In genomic region chrX:103687073-103687695, GRCh38 we compare ENCODE assay signal across 8 cellular contexts. TPM values are rescaled to one million over a fixed set of nuclear protein-coding genes. Genes with fewer than 3 reads are reported as not detected.
DNase-seq lines count a peak whose midpoint lies in the region; ATAC-seq and TF ChIP-seq lines count a peak whose summit lies in the region.

No MANE protein-coding gene starts in this region.

- DNase-seq in DMS 273 treated with DMSO at 0.1 percent for 48 hours (lab: John Stamatoyannopoulos, UW) (peak; percentile 76), HUDEP-2 (lab: John Stamatoyannopoulos, UW; ENCODE audit: unreplicated experiment in 76 of 76) (peak in 74 of 76 experiments; percentile 5 to 89 (median 67)), fibroblast of the conjunctiva (ENCODE audit: low read depth) (peak; percentile 55)
- peak; percentile 87 to 88 for DNase-seq in activated T-cell treated with anti-CD3 and anti-CD28 coated beads, Interleukin-2, amount 50 U/mL, for 72 hours
- peak; percentile 80 to 86 for DNase-seq in stimulated activated naive CD8-positive, alpha-beta T cell treated with anti-CD3 and anti-CD28 coated beads, Interleukin-15, amount 100 ng/mL, for 72 hours

- no peaks in the 10 kb centered on the region for H3K9me2 ChIP-seq in neural cell (ENCODE audit: insufficient read depth, low read length)

- no peaks in the 10 kb centered on the region for H3K9me3 ChIP-seq in OCI-LY3 (ENCODE audit: insufficient read depth, low read length)
- no peaks in the 10 kb centered on the region for H3K9me3 ChIP-seq in neural cell (ENCODE audit: low read length)

- H3K36me3 ChIP-seq in OCI-LY3 (replicated peaks; ENCODE audit: low read depth, low read length), result peaks cover 22% of the 10 kb centered on the region
- H3K36me3 ChIP-seq in neural cell (ENCODE audit: insufficient read depth, low read length), result no peaks in the 10 kb centered on the region

- peak overlapping the region; percentile 47 for H3K4me2 ChIP-seq in OCI-LY3 (ENCODE audit: low read length)
- H3K4me2 ChIP-seq in neural cell (ENCODE audit: low read length), result peak overlapping the region; percentile 48

- H3K4me3 ChIP-seq in OCI-LY3 (ENCODE audit: low read length), result peak overlapping the region; percentile 84
- H3K4me3 ChIP-seq in neural cell (ENCODE audit: low read length), result peak overlapping the region; percentile 73

- H4K20me1 ChIP-seq in OCI-LY3 (ENCODE audit: insufficient read depth, low read length), result 0 out of 2 replicates have a peak, but pooled peaks cover 5% of the 10 kb centered on the region
- H4K20me1 ChIP-seq in neural cell (ENCODE audit: insufficient read depth), result no peaks in the 10 kb centered on the region

- peak; percentile 31; the same call in 1 of the 2 replicates for TF ChIP-seq CTCF in OCI-LY3 (IDR thresholded peaks at IDR 0.05; ENCODE audit: low read depth, low read length)
- TF ChIP-seq CTCF in neural cell (IDR thresholded peaks at IDR 0.05; ENCODE audit: poor library complexity, severe bottlenecking), result peak; percentile 65

- ATAC-seq in GM21390 (IDR thresholded peaks at IDR 0.05; ENCODE audit: unreplicated experiment), result peak; percentile 49
- peak; percentile 69 to 74 for ATAC-seq in activated T-cell treated with anti-CD3 and anti-CD28 coated beads, Interleukin-2, amount 50 U/mL, for 72 hours (replicated peaks in 1 of 2)
- ATAC-seq in stimulated activated naive CD8-positive, alpha-beta T cell treated with anti-CD3 and anti-CD28 coated beads, Interleukin-15, amount 100 ng/mL, for 72 hours, result peak; percentile 78

- H3K36me3 Mint-ChIP-seq in activated T-cell treated with anti-CD3 and anti-CD28 coated beads, Interleukin-2, amount 50 U/mL, for 72 hours (ENCODE audit: insufficient read depth in 2 of 2), result peaks cover 4 to 7% of the 10 kb centered on the region in 2 donors

- H3K27me3 ChIP-seq in OCI-LY3 (ENCODE audit: low read depth, low read length) (no peaks in the 10 kb centered on the region), neural cell (ENCODE audit: insufficient read depth, low read depth, low read length) (no peaks in the 10 kb centered on the region)

- H3K9ac ChIP-seq in OCI-LY3 (ENCODE audit: low read length) (peak overlapping the region; percentile 98), neural cell (ENCODE audit: low read length) (peak overlapping the region; percentile 86)

- H3K4me3 Mint-ChIP-seq in activated T-cell treated with anti-CD3 and anti-CD28 coated beads, Interleukin-2, amount 50 U/mL, for 72 hours, result no peak overlapping the region
- H3K4me3 Mint-ChIP-seq in stimulated activated naive CD8-positive, alpha-beta T cell treated with anti-CD3 and anti-CD28 coated beads, Interleukin-15, amount 100 ng/mL, for 72 hours, result no peak overlapping the region

- no peak overlapping the region for H3K27ac Mint-ChIP-seq in activated T-cell treated with anti-CD3 and anti-CD28 coated beads, Interleukin-2, amount 50 U/mL, for 72 hours
- H3K27ac Mint-ChIP-seq in stimulated activated naive CD8-positive, alpha-beta T cell treated with anti-CD3 and anti-CD28 coated beads, Interleukin-15, amount 100 ng/mL, for 72 hours, result no peak overlapping the region

- H2AFZ ChIP-seq in OCI-LY3 (ENCODE audit: low read depth, low read length) (peak overlapping the region; percentile 93), neural cell (ENCODE audit: low read depth, low read length) (peak overlapping the region; percentile 56)

- H3K4me1 Mint-ChIP-seq in activated T-cell treated with anti-CD3 and anti-CD28 coated beads, Interleukin-2, amount 50 U/mL, for 72 hours (ENCODE audit: low read depth), result peaks cover 6% of the 10 kb centered on the region
- peaks cover 6% of the 10 kb centered on the region for H3K4me1 Mint-ChIP-seq in stimulated activated naive CD8-positive, alpha-beta T cell treated with anti-CD3 and anti-CD28 coated beads, Interleukin-15, amount 100 ng/mL, for 72 hours

- H3K27ac ChIP-seq in OCI-LY3 (ENCODE audit: low read length), result peak overlapping the region; percentile 86
- peak overlapping the region; percentile 96 for H3K27ac ChIP-seq in neural cell (ENCODE audit: low read length)

- peaks cover 14% of the 10 kb centered on the region for H3K4me1 ChIP-seq in OCI-LY3 (ENCODE audit: low read length)

- peak; percentile 12 for TF ChIP-seq EP300 in neural cell (conservative IDR thresholded peaks at IDR 0.05; ENCODE audit: poor library complexity, severe bottlenecking)

- H3K27me3 Mint-ChIP-seq in activated T-cell treated with anti-CD3 and anti-CD28 coated beads, Interleukin-2, amount 50 U/mL, for 72 hours (ENCODE audit: low read depth), result peaks cover 12% of the 10 kb centered on the region
- no peaks in the 10 kb centered on the region for H3K27me3 Mint-ChIP-seq in stimulated activated naive CD8-positive, alpha-beta T cell treated with anti-CD3 and anti-CD28 coated beads, Interleukin-15, amount 100 ng/mL, for 72 hours

- H3K9me3 Mint-ChIP-seq in activated T-cell treated with anti-CD3 and anti-CD28 coated beads, Interleukin-2, amount 50 U/mL, for 72 hours, result no peaks in the 10 kb centered on the region
- H3K9me3 Mint-ChIP-seq in stimulated activated naive CD8-positive, alpha-beta T cell treated with anti-CD3 and anti-CD28 coated beads, Interleukin-15, amount 100 ng/mL, for 72 hours, result no peaks in the 10 kb centered on the region

- no peaks in the 10 kb centered on the region for H3F3A ChIP-seq in neural cell (ENCODE audit: insufficient read depth, low read length, poor library complexity, severe bottlenecking)

- H3K79me2 ChIP-seq in OCI-LY3 (ENCODE audit: low read length) (peaks cover 38% of the 10 kb centered on the region), neural cell (replicated peaks; ENCODE audit: insufficient read depth, low read length) (peaks cover 29% of the 10 kb centered on the region)

- TF ChIP-seq RAD21 in neural cell (conservative IDR thresholded peaks at IDR 0.05), result no peak

TF ChIP-seq in neural cell, 6 proteins besides CTCF, POLR2A, EP300 and RAD21:
- peak; percentile 88 for TF ChIP-seq POLR2AphosphoS5 (IDR thresholded peaks at IDR 0.05)
- TF ChIP-seq SMC3 (conservative IDR thresholded peaks at IDR 0.05; ENCODE audit: poor library complexity), result no peak
- peak; percentile 90 for TF ChIP-seq MXI1 (conservative IDR thresholded peaks at IDR 0.05; ENCODE audit: poor library complexity, severe bottlenecking)
- TF ChIP-seq EZH2 (IDR thresholded peaks at IDR 0.05; ENCODE audit: borderline replicate concordance, insufficient read depth, low read length, poor library complexity, severe bottlenecking), result no peak
- TF ChIP-seq TAF1 (IDR thresholded peaks at IDR 0.05; ENCODE audit: low read depth), result peak; percentile 52

RNA-seq across cellular contexts. Expression of gene MORF4L2, which starts 0.7 kb away (rescaled TPM):
- total RNA-seq in activated T-cell treated with anti-CD3 and anti-CD28 coated beads, Interleukin-2, amount 50 U/mL, for 72 hours, result 100 to 1,000 TPM; 154 to 171 TPM
- 1,340 and 1,433 TPM in 2 replicates for polyA plus RNA-seq in neural cell
- 568 and 684 TPM in 2 replicates for polyA minus RNA-seq in neural cell

RNA-seq across cellular contexts. Expression of gene TMEM31, which starts 23.5 kb away (rescaled TPM):
- under 1 TPM in 1 of 2 donors, not detected in 1; 0.46 TPM for total RNA-seq in activated T-cell treated with anti-CD3 and anti-CD28 coated beads, Interleukin-2, amount 50 U/mL, for 72 hours
- polyA plus RNA-seq in neural cell, result 1.0 and 1.6 TPM in 2 replicates
- polyA minus RNA-seq in neural cell, result not detected in 2 replicates

RNA-seq across cellular contexts. Expression of gene TCEAL1, which starts 58.4 kb away (rescaled TPM):
- total RNA-seq in activated T-cell treated with anti-CD3 and anti-CD28 coated beads, Interleukin-2, amount 50 U/mL, for 72 hours, result 1 to 10 TPM; 6.1 to 8.7 TPM
- polyA plus RNA-seq in neural cell, result 89.4 and 101 TPM in 2 replicates
- polyA minus RNA-seq in neural cell, result 33.8 and 35.1 TPM in 2 replicates

Comparison
In these comparisons a context has a peak if more than half of its experiments do, and no peak if none do; other contexts are left out.
1. Peak in every context shown above with its lines: DNase-seq, ATAC-seq, H3K4me3 ChIP-seq and H3K27ac ChIP-seq.